In the genomic region with DNA sequence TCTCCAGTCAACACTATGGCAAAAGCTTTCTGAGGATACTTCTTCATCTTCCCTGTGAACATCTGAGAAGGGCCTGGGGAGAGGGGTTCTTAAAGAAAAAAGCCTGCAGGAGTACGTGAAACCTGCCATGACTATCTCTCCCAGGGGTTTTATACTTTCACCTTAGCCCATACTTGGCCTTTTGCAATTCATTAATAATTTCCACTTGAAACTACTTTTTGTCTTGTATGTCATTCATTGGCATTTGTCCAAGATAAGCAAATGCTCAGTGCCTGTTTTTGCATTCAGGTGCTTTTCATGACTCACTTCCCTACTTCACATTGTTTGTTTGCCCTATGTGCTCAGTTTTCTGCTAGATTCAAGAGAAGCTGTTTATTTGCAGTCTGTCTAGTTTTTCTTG, we compare ENCODE assay signal across 8 cellular contexts.
DNase-seq lines count a peak whose midpoint lies in the region; ATAC-seq, FAIRE-seq and TF ChIP-seq lines count a peak whose summit lies in the region.

No MANE protein-coding gene starts in this region.

- H3K4me1 Mint-ChIP-seq in activated CD4-positive, alpha-beta T cell treated with anti-CD3 and anti-CD28 coated beads for 36 hours, result peaks cover 2% of the 10 kb centered on the region
- peaks cover 2% of the 10 kb centered on the region for H3K4me1 Mint-ChIP-seq in activated CD8-positive, alpha-beta memory T cell treated with anti-CD3 and anti-CD28 coated beads, Interleukin-2, amount 10 ng/mL, durations not matched to agents 7 days and 5 days

- no peaks in the 10 kb centered on the region for H3K79me2 ChIP-seq in hepatocyte

- no peaks in the 10 kb centered on the region for H4K20me1 ChIP-seq in hepatocyte (ENCODE audit: insufficient read depth, poor library complexity, severe bottlenecking)

- POLR2A ChIA-PET in activated CD4-positive, alpha-beta T cell treated with anti-CD3 and anti-CD28 coated beads for 36 hours (lab: Charles Lee), result interaction anchor here (0.7 kb wide), 1 partner anchor 8 kb away, joined by 6 read pairs; no protein-coding TSS in a partner anchor

- H3K27ac Mint-ChIP-seq in activated CD4-positive, alpha-beta T cell treated with anti-CD3 and anti-CD28 coated beads for 36 hours, result no peak overlapping the region
- H3K27ac Mint-ChIP-seq in activated CD8-positive, alpha-beta memory T cell treated with anti-CD3 and anti-CD28 coated beads, Interleukin-2, amount 10 ng/mL, durations not matched to agents 7 days and 5 days, result no peak overlapping the region

- H3K4me1 ChIP-seq in hepatocyte (ENCODE audit: insufficient read depth), result no peaks in the 10 kb centered on the region

- FAIRE-seq in GM19239 (lab: Jason Lieb, UNC), result peak; percentile 84

- H3K27me3 Mint-ChIP-seq in activated CD4-positive, alpha-beta T cell treated with anti-CD3 and anti-CD28 coated beads for 36 hours, result no peaks in the 10 kb centered on the region
- no peaks in the 10 kb centered on the region for H3K27me3 Mint-ChIP-seq in activated CD8-positive, alpha-beta memory T cell treated with anti-CD3 and anti-CD28 coated beads, Interleukin-2, amount 10 ng/mL, durations not matched to agents 7 days and 5 days

- 83% methylated on average over 1 of the region's 1 CpG for WGBS in hepatocyte (ENCODE audit: low lambda C conversion rate, missing lambda C conversion rate)

- no peak overlapping the region for H3K4me3 Mint-ChIP-seq in activated CD4-positive, alpha-beta T cell treated with anti-CD3 and anti-CD28 coated beads for 36 hours
- H3K4me3 Mint-ChIP-seq in activated CD8-positive, alpha-beta memory T cell treated with anti-CD3 and anti-CD28 coated beads, Interleukin-2, amount 10 ng/mL, durations not matched to agents 7 days and 5 days, result no peak overlapping the region

- ATAC-seq in HG03196 (IDR thresholded peaks at IDR 0.05; ENCODE audit: unreplicated experiment), result peak; percentile 62
- ATAC-seq in activated CD4-positive, alpha-beta T cell treated with anti-CD3 and anti-CD28 coated beads for 36 hours, result no peak
- ATAC-seq in activated CD8-positive, alpha-beta memory T cell treated with anti-CD3 and anti-CD28 coated beads, Interleukin-2, amount 10 ng/mL, durations not matched to agents 7 days and 5 days, result no peak

- no peaks in the 10 kb centered on the region for H3K9me2 ChIP-seq in hepatocyte (replicated peaks; ENCODE audit: insufficient read depth)

- H3K36me3 ChIP-seq in hepatocyte (replicated peaks; ENCODE audit: insufficient read depth, low read depth), result no peaks in the 10 kb centered on the region

- no peak overlapping the region for H3K4me2 ChIP-seq in hepatocyte

- no peak for DNase-seq in GM19239 (ENCODE audit: insufficient read length, low spot score)
- DNase-seq in NCI-H524 treated with DMSO at 0.1 percent for 48 hours (lab: John Stamatoyannopoulos, UW), result peak; percentile 44
- peak; percentile 67 for DNase-seq in hepatocyte (ENCODE audit: low spot score)
- DNase-seq in activated CD4-positive, alpha-beta T cell treated with anti-CD3 and anti-CD28 coated beads for 36 hours, result no peak
- DNase-seq in coronary artery (ENCODE audit: low spot score), result no peak
- no peak for DNase-seq in activated CD8-positive, alpha-beta memory T cell treated with anti-CD3 and anti-CD28 coated beads, Interleukin-2, amount 10 ng/mL, durations not matched to agents 7 days and 5 days

- H3K27ac ChIP-seq in 22Rv1 (peak overlapping the region; percentile 69), hepatocyte (peak overlapping the region; percentile 65), coronary artery (no peak overlapping the region)

- H3K4me3 ChIP-seq in hepatocyte, result no peak overlapping the region
- no peak overlapping the region for H3K4me3 ChIP-seq in coronary artery

- intact Hi-C loops in activated CD4-positive, alpha-beta T cell treated with anti-CD3 and anti-CD28 coated beads for 36 hours (cut with DNase I, micrococcal nuclease), result no loop called here

- TF ChIP-seq CTCF in 22Rv1 (IDR thresholded peaks at IDR 0.05) (no peak), hepatocyte (IDR thresholded peaks at IDR 0.05; ENCODE audit: poor library complexity) (no peak), coronary artery (IDR thresholded peaks at IDR 0.05) (no peak)

- H3K9me3 ChIP-seq in hepatocyte (ENCODE audit: low read depth), result no peaks in the 10 kb centered on the region

- CTCF ChIA-PET in activated CD4-positive, alpha-beta T cell treated with anti-CD3 and anti-CD28 coated beads for 36 hours (lab: Charles Lee), result no interaction called here
- CTCF ChIA-PET in activated CD8-positive, alpha-beta memory T cell treated with anti-CD3 and anti-CD28 coated beads, Interleukin-2, amount 10 ng/mL, durations not matched to agents 7 days and 5 days (lab: Charles Lee), result no interaction called here

- no peak overlapping the region for H2AFZ ChIP-seq in hepatocyte

- H3K27me3 ChIP-seq in hepatocyte, result no peaks in the 10 kb centered on the region

- H3K36me3 Mint-ChIP-seq in activated CD4-positive, alpha-beta T cell treated with anti-CD3 and anti-CD28 coated beads for 36 hours (ENCODE audit: low read depth), result no peaks in the 10 kb centered on the region
- peaks cover 15% of the 10 kb centered on the region for H3K36me3 Mint-ChIP-seq in activated CD8-positive, alpha-beta memory T cell treated with anti-CD3 and anti-CD28 coated beads, Interleukin-2, amount 10 ng/mL, durations not matched to agents 7 days and 5 days

- H3K9me3 Mint-ChIP-seq in activated CD4-positive, alpha-beta T cell treated with anti-CD3 and anti-CD28 coated beads for 36 hours (ENCODE audit: low read depth), result peaks cover 7% of the 10 kb centered on the region
- H3K9me3 Mint-ChIP-seq in activated CD8-positive, alpha-beta memory T cell treated with anti-CD3 and anti-CD28 coated beads, Interleukin-2, amount 10 ng/mL, durations not matched to agents 7 days and 5 days (ENCODE audit: low read depth), result peaks cover 10% of the 10 kb centered on the region

Comparison
In these comparisons a context has a peak if more than half of its experiments do, and no peak if none do; other contexts are left out.
1. H3K27ac ChIP-seq: peak in 22Rv1 (single experiment) and hepatocyte (single experiment); none in coronary artery (0 of 2).
2. DNase-seq: peak in NCI-H524 treated with DMSO at 0.1 percent for 48 hours (single experiment) and hepatocyte (single experiment); none in GM19239 (single experiment), activated CD4-positive, alpha-beta T cell treated with anti-CD3 and anti-CD28 coated beads for 36 hours (single experiment), coronary artery (single experiment) and activated CD8-positive, alpha-beta memory T cell treated with anti-CD3 and anti-CD28 coated beads, Interleukin-2, amount 10 ng/mL, durations not matched to agents 7 days and 5 days (single experiment).